8 cellular contexts compared by ENCODE assay signal in genomic region chr1:11980676-11980972, GRCh38. TPM values are rescaled to one million over a fixed set of nuclear protein-coding genes. Genes with fewer than 3 reads are reported as not detected.
A peak's percentile ranks its signal among the peaks of the same experiment; 100 is the strongest.
DNase-seq lines count a peak whose midpoint lies in the region; ATAC-seq, FAIRE-seq and TF ChIP-seq lines count a peak whose summit lies in the region.

No MANE protein-coding gene starts in this region.

- peak overlapping the region; percentile 91 for H3K4me3 ChIP-seq in left ventricle myocardium inferior
- peak overlapping the region; percentile 99 for H3K4me3 ChIP-seq in GM12878
- H3K4me3 ChIP-seq in vagina: peak overlapping the region; percentile 90 to 96

- no peaks in the 10 kb centered on the region for H3K9me3 Mint-ChIP-seq in memory B cell

- in situ Hi-C loops in GM12878 (cut with MboI): no loop called here

- H3K36me3 ChIP-seq in left ventricle myocardium inferior (peaks cover 46% of the 10 kb centered on the region), GM12878 (ENCODE audit: control insufficient read depth in 2 of 2, insufficient read depth in 2 of 2, low read length in 1 of 2) (peaks cover 2 to 13% of the 10 kb centered on the region in 2 experiments), vagina (peaks cover 0 to 24% of the 10 kb centered on the region in 2 donors)

- TSS peak; percentile 68 for BruUV-seq in GM12878 (replicated peaks; lab: Mats Ljungman, UMichigan)

- POLR2A ChIA-PET in GM12878 (lab: Charles Lee): interaction anchor here (1.2 to 3.4 kb wide), 6 partner anchors 39 to 90 kb away, joined by 3 to 36 read pairs (median 6); partner anchors contain the start of genes MIIP and TNFRSF8

- H3K4me3 Mint-ChIP-seq in memory B cell: peak overlapping the region; percentile 96

- FAIRE-seq in GM12878 (lab: Jason Lieb, UNC): no peak

- H3K27ac Mint-ChIP-seq in memory B cell: peak overlapping the region; percentile 97

- H3K79me2 ChIP-seq in GM12878 (ENCODE audit: control insufficient read depth, insufficient read depth, low read length): peaks cover 24% of the 10 kb centered on the region

- no peaks in the 10 kb centered on the region for H3K27me3 Mint-ChIP-seq in memory B cell

- H3K4me1 ChIP-seq in left ventricle myocardium inferior: peaks cover 73% of the 10 kb centered on the region
- peaks cover 6% of the 10 kb centered on the region for H3K4me1 ChIP-seq in GM12878 (ENCODE audit: control insufficient read depth, insufficient read depth, low read length)
- peaks cover 47% of the 10 kb centered on the region for H3K4me1 ChIP-seq in vagina

- H3K27ac ChIP-seq in left ventricle myocardium inferior (replicated peaks) (peak overlapping the region; percentile 97), GM12878 (ENCODE audit: control insufficient read depth, insufficient read depth) (peak overlapping the region; percentile 83), vagina (peak overlapping the region; percentile 96)

- under 1% methylated on average over 12 of the region's 12 CpGs for WGBS in GM12878 (ENCODE audit: insufficient coverage, insufficient replicate concordance, low lambda C conversion rate, missing lambda C conversion rate)

- no peaks in the 10 kb centered on the region for H3K9me3 ChIP-seq in left ventricle myocardium inferior (replicated peaks)
- H3K9me3 ChIP-seq in GM12878 (replicated peaks; ENCODE audit: control insufficient read depth, insufficient read depth, low read length): no peaks in the 10 kb centered on the region
- H3K9me3 ChIP-seq in vagina: no peaks in the 10 kb centered on the region

- CTCF ChIA-PET in GM12878 (lab: Yijun Ruan, JAX): interaction anchor here (0.8 to 3.7 kb wide), 10 partner anchors 13 to 173 kb away, joined by 3 to 23 read pairs (median 6); no protein-coding TSS in a partner anchor

- H3K27me3 ChIP-seq in left ventricle myocardium inferior (ENCODE audit: low read depth): no peaks in the 10 kb centered on the region
- H3K27me3 ChIP-seq in GM12878 (replicated peaks in 1 of 2; ENCODE audit: control insufficient read depth in 2 of 2, insufficient read depth in 2 of 2, low read length in 1 of 2): no peaks in the 10 kb centered on the region
- H3K27me3 ChIP-seq in vagina: no peaks in the 10 kb centered on the region

- SMC1A ChIA-PET in GM12878 (lab: Charles Lee; ENCODE audit: uncharacterized antibody, unreplicated experiment): interaction anchor here (1.2 to 3.0 kb wide), 6 partner anchors 13 to 98 kb away, joined by 3 to 11 read pairs (median 5); no protein-coding TSS in a partner anchor

- DNase-seq in left ventricle myocardium inferior (no peak), Right ventricle myocardium superior (no peak), GM12878 (ENCODE audit: low read depth, low spot score) (no peak), memory B cell (ENCODE audit: low spot score in 2 of 2) (peak in 1 of 2 donors; percentile 22), vagina (ENCODE audit: extremely low spot score in 2 of 2) (no peak), hippocampal formation (lab: John Stamatoyannopoulos, UW) (no peak)

- ATAC-seq in Right ventricle myocardium superior (ENCODE audit: poor library complexity): no peak
- peak; percentile 3; the same call in 1 of the 3 replicates for ATAC-seq in GM12878
- ATAC-seq in memory B cell (ENCODE audit: low read depth): no peak
- no peak for ATAC-seq in GM19467 (IDR thresholded peaks at IDR 0.05; ENCODE audit: unreplicated experiment)
- no peak for ATAC-seq in GM19463 (IDR thresholded peaks at IDR 0.05; ENCODE audit: unreplicated experiment)

- peaks cover 27% of the 10 kb centered on the region for H3K4me1 Mint-ChIP-seq in memory B cell

- H3K4me2 ChIP-seq in GM12878 (ENCODE audit: control insufficient read depth, insufficient read depth): peak overlapping the region; percentile 92

- H3K36me3 Mint-ChIP-seq in memory B cell: peaks cover 17% of the 10 kb centered on the region

- TF ChIP-seq CTCF in left ventricle myocardium inferior (IDR thresholded peaks at IDR 0.05; ENCODE audit: borderline replicate concordance): no peak
- TF ChIP-seq CTCF in GM12878 (IDR thresholded peaks at IDR 0.05 in 2 of 3, conservative IDR thresholded peaks at IDR 0.05 in 1 of 3; ENCODE audit: control insufficient read depth in 2 of 3, extremely low read depth in 1 of 3, insufficient read depth in 1 of 3, low read depth in 3 of 3, low read length in 3 of 3): no peak
- no peak for TF ChIP-seq CTCF in vagina (IDR thresholded peaks at IDR 0.05)

- H2AFZ ChIP-seq in GM12878 (ENCODE audit: control insufficient read depth, low read depth, low read length): peak overlapping the region; percentile 93

- TF ChIP-seq EP300 in GM12878 (IDR thresholded peaks at IDR 0.05; ENCODE audit: borderline replicate concordance in 1 of 2, control insufficient read depth in 1 of 2, low read depth in 2 of 2, low read length in 2 of 2): no peak

- peak overlapping the region; percentile 95 for H3K9ac ChIP-seq in GM12878 (ENCODE audit: control insufficient read depth, insufficient read depth, low read length)

- no peak for TF ChIP-seq RAD21 in GM12878 (IDR thresholded peaks at IDR 0.05; ENCODE audit: insufficient read depth, low read depth, low read length)

- intact Hi-C loops in left ventricle myocardium inferior (cut with micrococcal nuclease) (no loop called here), Right ventricle myocardium superior (cut with DNase I) (no loop called here), GM12878 (cut with micrococcal nuclease; ENCODE audit: unreplicated experiment) (loop anchor here (1.0 to 10.0 kb wide), 3 partner anchors 46 to 224 kb away; partner anchors contain the start of gene PLOD1), vagina (cut with DNase I) (no loop called here)

- TF ChIP-seq POLR2A in GM12878 (IDR thresholded peaks at IDR 0.05; ENCODE audit: low read depth, low read length) (no peak), vagina (IDR thresholded peaks at IDR 0.05) (no peak)

- no peaks in the 10 kb centered on the region for H4K20me1 ChIP-seq in GM12878 (ENCODE audit: control insufficient read depth, insufficient read depth)

- RAD21 ChIA-PET in GM12878 (lab: Charles Lee; ENCODE audit: unreplicated experiment): interaction anchor here (1.0 to 3.0 kb wide), 7 partner anchors 66 to 142 kb away, joined by 3 to 34 read pairs (median 4); no protein-coding TSS in a partner anchor

RNA-seq across cellular contexts. Expression of gene MFN2, which starts 0.4 kb away (rescaled TPM):
- total RNA-seq in left ventricle myocardium inferior: 663 TPM
- 648 TPM for total RNA-seq in Right ventricle myocardium superior
- 36.8 and 39.8 TPM in 2 replicates for total RNA-seq in GM12878 (2013; cell fraction: nucleolus; rRNA removed)
- 46.1 and 46.2 TPM in 2 replicates for total RNA-seq in GM12878 (2014; rRNA removed)
- total RNA-seq in GM12878 (2014; rRNA removed; fragmentation: Illumina TruSeq; extraction: Trizol): 27.5 and 28.7 TPM in 2 replicates
- total RNA-seq in GM12878 (2021): 59.6 and 59.8 TPM in 2 replicates
- 20.8 TPM for polyA plus RNA-seq in GM12878 (2011; ENCODE audit: low read depth)
- 29.8 and 50.0 TPM in 2 replicates for polyA plus RNA-seq in GM12878 (2011; rRNA removed)
- polyA plus RNA-seq in GM12878 (2011; cell fraction: cytosol; rRNA removed): 42.8 and 42.9 TPM in 2 replicates
- 57.4 and 73.7 TPM in 2 replicates for polyA plus RNA-seq in GM12878 (2011; cell fraction: nucleus; rRNA removed)
- polyA plus RNA-seq in GM12878 (2012): 28.5 and 35.1 TPM in 2 replicates
- polyA plus RNA-seq in GM12878 (2014; fragmentation: Illumina TruSeq; extraction: Trizol): 44.0 and 50.1 TPM in 2 replicates
- 1 to 10 TPM; 5.3 to 6.4 TPM for polyA plus RNA-seq in GM12878 (2014; fragmentation: Nextera tagmentation; extraction: Ambion mirVana)
- polyA plus RNA-seq in GM12878 (2014; rRNA removed): 41.7 and 43.1 TPM in 2 replicates
- 10 to 100 TPM; 59.9 to 64.4 TPM for polyA plus RNA-seq in GM12878 (2016; fragmentation: Nextera tagmentation; extraction: Ambion mirVana)
- polyA minus RNA-seq in GM12878 (2011; rRNA and poly(A)+ RNA removed): 53.7 and 65.1 TPM in 2 replicates
- polyA minus RNA-seq in GM12878 (2011; cell fraction: cytosol; rRNA and poly(A)+ RNA removed): 15.1 and 19.0 TPM in 2 replicates
- polyA minus RNA-seq in GM12878 (2011; cell fraction: nucleus; rRNA and poly(A)+ RNA removed): 16.0 and 23.1 TPM in 2 replicates
- 61.6 TPM for total RNA-seq in vagina

RNA-seq across cellular contexts. Expression of gene MIIP, which starts 38.7 kb away (rescaled TPM):
- total RNA-seq in left ventricle myocardium inferior: 16.2 TPM
- total RNA-seq in Right ventricle myocardium superior: 14.6 TPM
- 69.0 and 77.4 TPM in 2 replicates for total RNA-seq in GM12878 (2013; cell fraction: nucleolus; rRNA removed)
- 68.8 and 71.3 TPM in 2 replicates for total RNA-seq in GM12878 (2014; rRNA removed)
- total RNA-seq in GM12878 (2014; rRNA removed; fragmentation: Illumina TruSeq; extraction: Trizol): 16.6 and 17.1 TPM in 2 replicates
- 56.2 and 57.2 TPM in 2 replicates for total RNA-seq in GM12878 (2021)
- 12.2 TPM for polyA plus RNA-seq in GM12878 (2011; ENCODE audit: low read depth)
- 8.8 and 21.5 TPM in 2 replicates for polyA plus RNA-seq in GM12878 (2011; rRNA removed)
- polyA plus RNA-seq in GM12878 (2011; cell fraction: cytosol; rRNA removed): 30.0 and 54.7 TPM in 2 replicates
- 275 and 289 TPM in 2 replicates for polyA plus RNA-seq in GM12878 (2011; cell fraction: nucleus; rRNA removed)
- polyA plus RNA-seq in GM12878 (2012): 37.9 and 40.1 TPM in 2 replicates
- 5.4 and 11.6 TPM in 2 replicates for polyA plus RNA-seq in GM12878 (2014; fragmentation: Illumina TruSeq; extraction: Trizol)
- polyA plus RNA-seq in GM12878 (2014; fragmentation: Nextera tagmentation; extraction: Ambion mirVana): 1 to 10 TPM in 1 of 2 experiments, under 1 TPM in 1; 0.84 to 5.1 TPM
- polyA plus RNA-seq in GM12878 (2014; rRNA removed): 65.2 and 70.6 TPM in 2 replicates
- polyA plus RNA-seq in GM12878 (2016; fragmentation: Nextera tagmentation; extraction: Ambion mirVana): 10 to 100 TPM; 82.3 to 95.7 TPM
- polyA minus RNA-seq in GM12878 (2011; rRNA and poly(A)+ RNA removed): 13.8 and 33.1 TPM in 2 replicates
- polyA minus RNA-seq in GM12878 (2011; cell fraction: cytosol; rRNA and poly(A)+ RNA removed): 16.1 and 21.0 TPM in 2 replicates
- polyA minus RNA-seq in GM12878 (2011; cell fraction: nucleus; rRNA and poly(A)+ RNA removed): 22.2 and 38.7 TPM in 2 replicates
- total RNA-seq in vagina: 34.6 TPM

RNA-seq across cellular contexts. Expression of gene PLOD1, which starts 46.1 kb away (rescaled TPM):
- total RNA-seq in left ventricle myocardium inferior (61.6 TPM), Right ventricle myocardium superior (66.1 TPM), GM12878 (2014; rRNA removed) (30.8 and 35.9 TPM in 2 replicates), GM12878 (2014; rRNA removed; fragmentation: Illumina TruSeq; extraction: Trizol) (19.9 and 20.3 TPM in 2 replicates), GM12878 (2021) (41.2 and 42.6 TPM in 2 replicates), vagina (42.2 TPM)
- 85.4 and 93.8 TPM in 2 replicates for total RNA-seq in GM12878 (2013; cell fraction: nucleolus; rRNA removed)
- 20.1 TPM for polyA plus RNA-seq in GM12878 (2011; ENCODE audit: low read depth)
- polyA plus RNA-seq in GM12878 (2011; rRNA removed) (15.5 and 33.5 TPM in 2 replicates), GM12878 (2014; fragmentation: Illumina TruSeq; extraction: Trizol) (13.8 and 23.9 TPM in 2 replicates), GM12878 (2014; fragmentation: Nextera tagmentation; extraction: Ambion mirVana) (10 to 100 TPM; 10.6 to 11.5 TPM), GM12878 (2014; rRNA removed) (25.7 and 33.2 TPM in 2 replicates), GM12878 (2016; fragmentation: Nextera tagmentation; extraction: Ambion mirVana) (10 to 100 TPM; 32.9 to 37.3 TPM)
- 45.6 and 46.0 TPM in 2 replicates for polyA plus RNA-seq in GM12878 (2011; cell fraction: cytosol; rRNA removed)
- polyA plus RNA-seq in GM12878 (2011; cell fraction: nucleus; rRNA removed): 61.9 and 76.3 TPM in 2 replicates
- 48.1 and 49.8 TPM in 2 replicates for polyA plus RNA-seq in GM12878 (2012)
- polyA minus RNA-seq in GM12878 (2011; rRNA and poly(A)+ RNA removed): 34.0 and 56.4 TPM in 2 replicates
- polyA minus RNA-seq in GM12878 (2011; cell fraction: cytosol; rRNA and poly(A)+ RNA removed): 24.3 and 30.3 TPM in 2 replicates
- 20.9 and 24.7 TPM in 2 replicates for polyA minus RNA-seq in GM12878 (2011; cell fraction: nucleus; rRNA and poly(A)+ RNA removed)

RNA-seq across cellular contexts. Expression of gene KIAA2013, which starts 54.4 kb away (rescaled TPM):
- total RNA-seq in left ventricle myocardium inferior: 40.9 TPM
- total RNA-seq in Right ventricle myocardium superior: 31.6 TPM
- total RNA-seq in GM12878 (2013; cell fraction: nucleolus; rRNA removed): 54.8 and 62.9 TPM in 2 replicates
- total RNA-seq in GM12878 (2014; rRNA removed): 40.4 and 46.5 TPM in 2 replicates
- 12.8 and 15.3 TPM in 2 replicates for total RNA-seq in GM12878 (2014; rRNA removed; fragmentation: Illumina TruSeq; extraction: Trizol)
- 42.4 and 43.2 TPM in 2 replicates for total RNA-seq in GM12878 (2021)
- 20.6 TPM for polyA plus RNA-seq in GM12878 (2011; ENCODE audit: low read depth)
- polyA plus RNA-seq in GM12878 (2011; rRNA removed): 22.3 and 36.7 TPM in 2 replicates
- 70.4 and 99.3 TPM in 2 replicates for polyA plus RNA-seq in GM12878 (2011; cell fraction: cytosol; rRNA removed)
- polyA plus RNA-seq in GM12878 (2011; cell fraction: nucleus; rRNA removed): 56.0 and 67.2 TPM in 2 replicates
- 35.1 and 41.3 TPM in 2 replicates for polyA plus RNA-seq in GM12878 (2012)
- 4.3 and 13.1 TPM in 2 replicates for polyA plus RNA-seq in GM12878 (2014; fragmentation: Illumina TruSeq; extraction: Trizol)
- polyA plus RNA-seq in GM12878 (2014; fragmentation: Nextera tagmentation; extraction: Ambion mirVana): 1 to 10 TPM; 1.9 to 5.0 TPM
- 44.9 and 46.5 TPM in 2 replicates for polyA plus RNA-seq in GM12878 (2014; rRNA removed)
- polyA plus RNA-seq in GM12878 (2016; fragmentation: Nextera tagmentation; extraction: Ambion mirVana): 1 to 10 TPM; 5.3 to 6.6 TPM
- polyA minus RNA-seq in GM12878 (2011; rRNA and poly(A)+ RNA removed): 36.1 and 66.9 TPM in 2 replicates
- 22.1 and 22.5 TPM in 2 replicates for polyA minus RNA-seq in GM12878 (2011; cell fraction: cytosol; rRNA and poly(A)+ RNA removed)
- polyA minus RNA-seq in GM12878 (2011; cell fraction: nucleus; rRNA and poly(A)+ RNA removed): 12.1 and 21.5 TPM in 2 replicates
- 51.1 TPM for total RNA-seq in vagina

Comparison
In these comparisons a context has a peak if more than half of its experiments do, and no peak if none do; other contexts are left out.
1. RNA of gene MFN2, which starts 0.4 kb away (total RNA-seq): 663 TPM in left ventricle myocardium inferior (single experiment) and 648 TPM in Right ventricle myocardium superior (single experiment); 61.6 TPM in vagina (single experiment) and 27.5 to 59.8 TPM in GM12878; every median in the first group is over 10 times any median in the second.
2. Peak in every context shown above with its lines, with median percentiles within 50 percentile points of each other: H3K27ac ChIP-seq and H3K4me3 ChIP-seq.